In the genomic region with DNA sequence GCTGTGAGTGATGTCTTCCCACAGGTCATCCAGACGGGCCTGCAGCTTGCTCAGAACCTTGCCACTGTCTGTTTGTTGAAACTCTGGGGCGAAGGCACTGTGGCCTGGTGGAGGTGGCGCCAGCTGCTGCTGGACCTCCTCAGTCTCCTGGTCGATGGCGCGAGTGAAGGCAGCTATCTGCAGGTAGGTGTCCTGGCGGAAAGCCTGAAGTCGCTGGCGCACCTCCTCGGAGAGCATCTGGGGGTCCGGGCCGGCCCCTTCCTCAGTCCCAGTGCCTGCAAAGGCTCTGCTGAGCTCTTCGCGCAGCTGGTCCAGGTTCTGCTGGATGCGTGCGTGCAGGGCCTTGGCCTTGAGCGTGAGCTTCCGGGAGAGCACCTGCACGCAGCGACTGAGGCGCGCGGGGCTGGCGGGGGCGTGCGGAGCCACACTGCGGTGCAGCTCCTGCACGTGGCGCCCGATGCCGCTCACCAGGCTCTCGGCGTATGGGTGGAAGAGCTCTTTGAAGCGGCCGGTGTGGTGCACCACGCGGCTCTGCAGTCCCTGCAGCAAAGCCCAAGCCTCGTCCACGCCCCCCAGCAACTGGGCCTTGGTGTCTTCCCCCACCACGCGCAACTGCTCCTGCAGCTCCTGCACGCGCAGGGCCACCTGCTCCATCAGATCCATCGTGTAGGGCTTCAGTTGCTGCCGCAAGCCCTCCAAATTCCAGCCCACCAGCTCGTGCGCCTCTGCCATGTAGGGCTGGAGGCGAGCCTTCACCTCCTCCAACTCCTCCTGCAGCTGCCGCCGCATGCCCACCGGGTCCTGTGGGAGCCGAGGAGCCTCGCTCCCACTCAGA, we compare ENCODE assay signal across 1 cellular context.
TF ChIP-seq lines count a peak whose summit lies in the region.

No MANE protein-coding gene starts in this region.

TF ChIP-seq in liver, 16 proteins besides CTCF, POLR2A, EP300 and RAD21:
- TF ChIP-seq, protein P1, sequence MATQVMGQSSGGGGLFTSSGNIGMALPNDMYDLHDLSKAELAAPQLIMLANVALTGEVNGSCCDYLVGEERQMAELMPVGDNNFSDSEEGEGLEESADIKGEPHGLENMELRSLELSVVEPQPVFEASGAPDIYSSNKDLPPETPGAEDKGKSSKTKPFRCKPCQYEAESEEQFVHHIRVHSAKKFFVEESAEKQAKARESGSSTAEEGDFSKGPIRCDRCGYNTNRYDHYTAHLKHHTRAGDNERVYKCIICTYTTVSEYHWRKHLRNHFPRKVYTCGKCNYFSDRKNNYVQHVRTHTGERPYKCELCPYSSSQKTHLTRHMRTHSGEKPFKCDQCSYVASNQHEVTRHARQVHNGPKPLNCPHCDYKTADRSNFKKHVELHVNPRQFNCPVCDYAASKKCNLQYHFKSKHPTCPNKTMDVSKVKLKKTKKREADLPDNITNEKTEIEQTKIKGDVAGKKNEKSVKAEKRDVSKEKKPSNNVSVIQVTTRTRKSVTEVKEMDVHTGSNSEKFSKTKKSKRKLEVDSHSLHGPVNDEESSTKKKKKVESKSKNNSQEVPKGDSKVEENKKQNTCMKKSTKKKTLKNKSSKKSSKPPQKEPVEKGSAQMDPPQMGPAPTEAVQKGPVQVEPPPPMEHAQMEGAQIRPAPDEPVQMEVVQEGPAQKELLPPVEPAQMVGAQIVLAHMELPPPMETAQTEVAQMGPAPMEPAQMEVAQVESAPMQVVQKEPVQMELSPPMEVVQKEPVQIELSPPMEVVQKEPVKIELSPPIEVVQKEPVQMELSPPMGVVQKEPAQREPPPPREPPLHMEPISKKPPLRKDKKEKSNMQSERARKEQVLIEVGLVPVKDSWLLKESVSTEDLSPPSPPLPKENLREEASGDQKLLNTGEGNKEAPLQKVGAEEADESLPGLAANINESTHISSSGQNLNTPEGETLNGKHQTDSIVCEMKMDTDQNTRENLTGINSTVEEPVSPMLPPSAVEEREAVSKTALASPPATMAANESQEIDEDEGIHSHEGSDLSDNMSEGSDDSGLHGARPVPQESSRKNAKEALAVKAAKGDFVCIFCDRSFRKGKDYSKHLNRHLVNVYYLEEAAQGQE (IDR thresholded peaks at IDR 0.05): no peak
- TF ChIP-seq FOXA1 (IDR thresholded peaks at IDR 0.05) (no peak), EGR1 (IDR thresholded peaks at IDR 0.05; ENCODE audit: low read depth in 2 of 2) (no peak), JUND (IDR thresholded peaks at IDR 0.05) (no peak), FOXA2 (IDR thresholded peaks at IDR 0.05) (no peak), GABPA (IDR thresholded peaks at IDR 0.05 in 1 of 2, conservative IDR thresholded peaks at IDR 0.05 in 1 of 2) (no peak), HNF4A (conservative IDR thresholded peaks at IDR 0.05) (no peak), NR2F2 (IDR thresholded peaks at IDR 0.05) (no peak), YY1 (IDR thresholded peaks at IDR 0.05) (no peak), SP1 (IDR thresholded peaks at IDR 0.05) (no peak), RXRA (IDR thresholded peaks at IDR 0.05) (no peak)
- TF ChIP-seq, protein P2, sequence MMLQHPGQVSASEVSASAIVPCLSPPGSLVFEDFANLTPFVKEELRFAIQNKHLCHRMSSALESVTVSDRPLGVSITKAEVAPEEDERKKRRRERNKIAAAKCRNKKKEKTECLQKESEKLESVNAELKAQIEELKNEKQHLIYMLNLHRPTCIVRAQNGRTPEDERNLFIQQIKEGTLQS (IDR thresholded peaks at IDR 0.05): no peak
- TF ChIP-seq, protein P3, sequence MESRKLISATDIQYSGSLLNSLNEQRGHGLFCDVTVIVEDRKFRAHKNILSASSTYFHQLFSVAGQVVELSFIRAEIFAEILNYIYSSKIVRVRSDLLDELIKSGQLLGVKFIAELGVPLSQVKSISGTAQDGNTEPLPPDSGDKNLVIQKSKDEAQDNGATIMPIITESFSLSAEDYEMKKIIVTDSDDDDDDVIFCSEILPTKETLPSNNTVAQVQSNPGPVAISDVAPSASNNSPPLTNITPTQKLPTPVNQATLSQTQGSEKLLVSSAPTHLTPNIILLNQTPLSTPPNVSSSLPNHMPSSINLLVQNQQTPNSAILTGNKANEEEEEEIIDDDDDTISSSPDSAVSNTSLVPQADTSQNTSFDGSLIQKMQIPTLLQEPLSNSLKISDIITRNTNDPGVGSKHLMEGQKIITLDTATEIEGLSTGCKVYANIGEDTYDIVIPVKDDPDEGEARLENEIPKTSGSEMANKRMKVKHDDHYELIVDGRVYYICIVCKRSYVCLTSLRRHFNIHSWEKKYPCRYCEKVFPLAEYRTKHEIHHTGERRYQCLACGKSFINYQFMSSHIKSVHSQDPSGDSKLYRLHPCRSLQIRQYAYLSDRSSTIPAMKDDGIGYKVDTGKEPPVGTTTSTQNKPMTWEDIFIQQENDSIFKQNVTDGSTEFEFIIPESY (IDR thresholded peaks at IDR 0.05): no peak
